Comparison of ENCODE assay signal across 8 cellular contexts in genomic region chr6:108737594-108738546, GRCh38.
DNase-seq lines count a peak whose midpoint lies in the region; ATAC-seq lines count a peak whose summit lies in the region.

No MANE protein-coding gene starts in this region.

- H3K27ac Mint-ChIP-seq in T-helper 17 cell, result no peak overlapping the region

- peaks cover 32% of the 10 kb centered on the region for H3K27me3 Mint-ChIP-seq in T-helper 17 cell

- peak; percentile 55 for DNase-seq in H4 (ENCODE audit: low spot score)
- peak; percentile 96 for DNase-seq in RPMI7951 (ENCODE audit: low read depth)
- DNase-seq in fibroblast of gingiva (ENCODE audit: low read depth), result peak; percentile 89
- peak; percentile 22 to 28 for DNase-seq in stimulated activated CD4-positive, alpha-beta T cell treated with anti-CD3 and anti-CD28 coated beads, Interleukin-2, amount 100 ng/mL, for 48 hours
- no peak for DNase-seq in globus pallidus (ENCODE audit: low spot score)
- DNase-seq in T-helper 17 cell, result no peak

- H3K9me3 ChIP-seq in T-helper 17 cell (ENCODE audit: control insufficient read depth, low read length, poor library complexity, severe bottlenecking), result no peaks in the 10 kb centered on the region

- no peaks in the 10 kb centered on the region for H3K36me3 Mint-ChIP-seq in T-helper 17 cell (ENCODE audit: low read depth)

- H3K4me3 Mint-ChIP-seq in T-helper 17 cell, result no peak overlapping the region

- no peak for ATAC-seq in GM18868 (IDR thresholded peaks at IDR 0.05; ENCODE audit: unreplicated experiment)
- no peak for ATAC-seq in T-helper 17 cell
- ATAC-seq in GM18861 (IDR thresholded peaks at IDR 0.05; ENCODE audit: unreplicated experiment), result no peak

- peaks cover 7% of the 10 kb centered on the region for H3K4me1 Mint-ChIP-seq in T-helper 17 cell

Comparison
In these comparisons a context has a peak if more than half of its experiments do, and no peak if none do; other contexts are left out.
1. DNase-seq: peak in H4 (single experiment), RPMI7951 (single experiment), fibroblast of gingiva (single experiment) and stimulated activated CD4-positive, alpha-beta T cell treated with anti-CD3 and anti-CD28 coated beads, Interleukin-2, amount 100 ng/mL, for 48 hours (2 of 2); none in globus pallidus (single experiment) and T-helper 17 cell (0 of 3).